In genomic region chr12:113087193-113087592, GRCh38 we compare ENCODE assay signal across 15 cellular contexts. TPM values are rescaled to one million over a fixed set of nuclear protein-coding genes. Genes with fewer than 3 reads are reported as not detected.
A peak's percentile ranks its signal among the peaks of the same experiment; 100 is the strongest.
DNase-seq lines count a peak whose midpoint lies in the region; ATAC-seq, FAIRE-seq and TF ChIP-seq lines count a peak whose summit lies in the region.
"Had no signal": no experiment of that assay in that cellular context is flagged by ENCODE, and none has a peak within 500 bp of the region (broad histone marks: within the 10 kb centered on the region; RNA-seq: fewer than 3 reads in every experiment).

No MANE protein-coding gene starts in this region.

- no peak for TF ChIP-seq EP300 in K562 (IDR thresholded peaks at IDR 0.05; ENCODE audit: low read length)

- intact Hi-C loops in PC-3 (cut with micrococcal nuclease) (no loop called here), K562 (cut with micrococcal nuclease) (no loop called here)

- H4K20me1 ChIP-seq in PC-3 (ENCODE audit: low read length) (no peaks in the 10 kb centered on the region), K562 (replicated peaks; ENCODE audit: control insufficient read depth, insufficient read depth, low read length) (peaks cover 4% of the 10 kb centered on the region; the same call in 1 of the 2 replicates)

- H3K9me1 ChIP-seq in K562 (ENCODE audit: control insufficient read depth, insufficient read depth, low read length): no peaks in the 10 kb centered on the region

- TF ChIP-seq RAD21 in K562 (CRISPR knock-in tag; conservative IDR thresholded peaks at IDR 0.05 in 1 of 2, IDR thresholded peaks at IDR 0.05 in 1 of 2): no peak

- no peaks in the 10 kb centered on the region for H3K27me3 Mint-ChIP-seq in activated naive CD4-positive, alpha-beta T cell treated with anti-CD3 and anti-CD28 coated beads, Interleukin-2, amount 50 U/mL, for 24 hours
- no peaks in the 10 kb centered on the region for H3K27me3 Mint-ChIP-seq in stimulated activated naive B cell treated with anti-CD40 and anti-IgM and Interleukin-4, amounts not matched to agents 10 μg/mL and 1 μg/mL and 100 μg/mL, for 72 hours
- peaks cover 22% of the 10 kb centered on the region for H3K27me3 Mint-ChIP-seq in endodermal cell (ENCODE audit: insufficient read depth)

- CTCF ChIA-PET in PC-3 (lab: Charles Lee) (no interaction called here), K562 (lab: Yijun Ruan, JAX; ENCODE audit: low intra/inter-chr PET ratio) (no interaction called here)

- H3K4me1 ChIP-seq in PC-3 (ENCODE audit: insufficient read depth, low read length): peaks cover 4% of the 10 kb centered on the region; the same call in 1 of the 2 replicates
- H3K4me1 ChIP-seq in K562 (replicated peaks in 1 of 2; ENCODE audit: control insufficient read depth in 2 of 2, insufficient read depth in 2 of 2, low read length in 2 of 2): peaks cover 0 to 16% of the 10 kb centered on the region in 2 experiments; a peak in 3 of 5 replicates
- no peaks in the 10 kb centered on the region for H3K4me1 ChIP-seq in endodermal cell (ENCODE audit: control insufficient read depth, insufficient read depth, low read length)
- H3K4me1 ChIP-seq: parathyroid adenoma had no signal

- H3F3A ChIP-seq in PC-3 (ENCODE audit: low read length, unreplicated experiment): no peaks in the 10 kb centered on the region

- H3K36me3 Mint-ChIP-seq in activated naive CD4-positive, alpha-beta T cell treated with anti-CD3 and anti-CD28 coated beads, Interleukin-2, amount 50 U/mL, for 24 hours: peaks cover 6% of the 10 kb centered on the region
- H3K36me3 Mint-ChIP-seq in stimulated activated naive B cell treated with anti-CD40 and anti-IgM and Interleukin-4, amounts not matched to agents 10 μg/mL and 1 μg/mL and 100 μg/mL, for 72 hours: peaks cover 86 to 94% of the 10 kb centered on the region in 2 donors
- no peaks in the 10 kb centered on the region for H3K36me3 Mint-ChIP-seq in endodermal cell (ENCODE audit: low read depth)
- H3K36me3 Mint-ChIP-seq: mesothelial cell of epicardium had no signal

- no peak overlapping the region for H3K4me2 ChIP-seq in PC-3 (ENCODE audit: low read length)
- H3K4me2 ChIP-seq in K562 (ENCODE audit: insufficient read depth, low read length): no peak overlapping the region

- peaks cover 95% of the 10 kb centered on the region for H3K4me1 Mint-ChIP-seq in activated naive CD4-positive, alpha-beta T cell treated with anti-CD3 and anti-CD28 coated beads, Interleukin-2, amount 50 U/mL, for 24 hours
- H3K4me1 Mint-ChIP-seq in stimulated activated naive B cell treated with anti-CD40 and anti-IgM and Interleukin-4, amounts not matched to agents 10 μg/mL and 1 μg/mL and 100 μg/mL, for 72 hours: peaks cover 85 to 100% of the 10 kb centered on the region in 2 donors
- H3K4me1 Mint-ChIP-seq in endodermal cell: peaks cover 6% of the 10 kb centered on the region

- TF ChIP-seq CTCF in PC-3 (conservative IDR thresholded peaks at IDR 0.05; ENCODE audit: low read depth, low read length): no peak
- no peak for TF ChIP-seq CTCF in K562 (IDR thresholded peaks at IDR 0.05 in 2 of 3, conservative IDR thresholded peaks at IDR 0.05 in 1 of 3; ENCODE audit: insufficient read depth in 2 of 3, low read depth in 1 of 3, low read length in 3 of 3)
- TF ChIP-seq CTCF in endodermal cell (conservative IDR thresholded peaks at IDR 0.05): no peak

- H3K9me3 Mint-ChIP-seq in activated naive CD4-positive, alpha-beta T cell treated with anti-CD3 and anti-CD28 coated beads, Interleukin-2, amount 50 U/mL, for 24 hours: no peaks in the 10 kb centered on the region
- H3K9me3 Mint-ChIP-seq in stimulated activated naive B cell treated with anti-CD40 and anti-IgM and Interleukin-4, amounts not matched to agents 10 μg/mL and 1 μg/mL and 100 μg/mL, for 72 hours: no peaks in the 10 kb centered on the region
- peaks cover 2% of the 10 kb centered on the region for H3K9me3 Mint-ChIP-seq in endodermal cell
- H3K9me3 Mint-ChIP-seq: mesothelial cell of epicardium had no signal

- H3K79me2 ChIP-seq in PC-3 (ENCODE audit: low read length): no peaks in the 10 kb centered on the region
- H3K79me2 ChIP-seq in K562 (ENCODE audit: control insufficient read depth, insufficient read depth, low read length): no peaks in the 10 kb centered on the region
- H3K79me2 ChIP-seq: parathyroid adenoma had no signal

- peak overlapping the region; percentile 62 for H3K4me3 Mint-ChIP-seq in activated naive CD4-positive, alpha-beta T cell treated with anti-CD3 and anti-CD28 coated beads, Interleukin-2, amount 50 U/mL, for 24 hours
- peak overlapping the region; percentile 70 to 75 for H3K4me3 Mint-ChIP-seq in stimulated activated naive B cell treated with anti-CD40 and anti-IgM and Interleukin-4, amounts not matched to agents 10 μg/mL and 1 μg/mL and 100 μg/mL, for 72 hours
- H3K4me3 Mint-ChIP-seq in endodermal cell: no peak overlapping the region
- H3K4me3 Mint-ChIP-seq: mesothelial cell of epicardium had no signal

- FAIRE-seq in K562 (lab: Jason Lieb, UNC): no peak
- FAIRE-seq: islet of Langerhans, RCC 7860 had no signal

- DNase-seq in activated naive CD4-positive, alpha-beta T cell treated with anti-CD3 and anti-CD28 coated beads, Interleukin-2, amount 50 U/mL, for 16 hours: no peak
- no peak for DNase-seq in PC-3
- no peak for DNase-seq in K562 (ENCODE audit: extremely low read depth in 1 of 4, low spot score in 3 of 4)
- DNase-seq in stimulated activated naive B cell treated with anti-CD40 and anti-IgM and Interleukin-4, amounts not matched to agents 10 μg/mL and 1 μg/mL and 100 μg/mL, for 72 hours: no peak
- DNase-seq in NCI-H2107 treated with DMSO at 0.1 percent for 48 hours (lab: John Stamatoyannopoulos, UW; ENCODE audit: unreplicated experiment): no peak
- DNase-seq in endodermal cell: no peak
- DNase-seq: GOT3, NCI-H1417 treated with DMSO at 0.1 percent for 48 hours had no signal

- H3K9ac ChIP-seq in PC-3 (ENCODE audit: low read length) (no peak overlapping the region), K562 (ENCODE audit: insufficient read depth in 1 of 2, low read depth in 2 of 2, low read length in 2 of 2) (peak overlapping the region in 1 of 2 experiments; percentile 2; a peak in 1 of 4 replicates), endodermal cell (ENCODE audit: extremely low read depth, low read length, poor library complexity, severe bottlenecking) (no peak overlapping the region)
- H3K9ac ChIP-seq: parathyroid adenoma had no signal

- peak overlapping the region; percentile 92 for H3K27ac Mint-ChIP-seq in activated naive CD4-positive, alpha-beta T cell treated with anti-CD3 and anti-CD28 coated beads, Interleukin-2, amount 50 U/mL, for 24 hours
- H3K27ac Mint-ChIP-seq in stimulated activated naive B cell treated with anti-CD40 and anti-IgM and Interleukin-4, amounts not matched to agents 10 μg/mL and 1 μg/mL and 100 μg/mL, for 72 hours: peak overlapping the region; percentile 93
- no peak overlapping the region for H3K27ac Mint-ChIP-seq in endodermal cell
- H3K27ac Mint-ChIP-seq: mesothelial cell of epicardium had no signal

- 0% methylated on average over 4 of the region's 5 CpGs for WGBS in K562 (ENCODE audit: insufficient coverage, low coverage, missing lambda C conversion rate)
- 82% methylated on average over 5 of the region's 5 CpGs; no CpG with 5 or more reads in 1 of the 2 experiments for WGBS in endodermal cell (ENCODE audit: insufficient coverage in 1 of 2, insufficient read length in 1 of 2), 2 experiments

- H3K4me3 ChIP-seq in PC-3 (ENCODE audit: low read length): no peak overlapping the region
- H3K4me3 ChIP-seq in K562: no peak overlapping the region
- H3K4me3 ChIP-seq in endodermal cell (ENCODE audit: low read length): no peak overlapping the region

- no peak overlapping the region for H3K27ac ChIP-seq in PC-3 (ENCODE audit: low read length)
- no peak overlapping the region for H3K27ac ChIP-seq in K562 (ENCODE audit: extremely low read depth, low read depth, low read length)
- no peak overlapping the region for H3K27ac ChIP-seq in endodermal cell (ENCODE audit: low read depth, low read length)
- H3K27ac ChIP-seq: parathyroid adenoma had no signal

- no peaks in the 10 kb centered on the region for H3K9me2 ChIP-seq in PC-3 (replicated peaks; ENCODE audit: low read length)

- H3K9me3 ChIP-seq in PC-3 (ENCODE audit: low read length) (no peaks in the 10 kb centered on the region), K562 (replicated peaks; ENCODE audit: control insufficient read depth, insufficient read depth, low read depth, low read length) (no peaks in the 10 kb centered on the region), endodermal cell (ENCODE audit: control insufficient read depth, low read length) (no peaks in the 10 kb centered on the region)

- H3K36me3 ChIP-seq in PC-3 (ENCODE audit: low read depth, low read length): no peaks in the 10 kb centered on the region
- no peaks in the 10 kb centered on the region for H3K36me3 ChIP-seq in K562 (ENCODE audit: control insufficient read depth, insufficient read depth, low read length)
- H3K36me3 ChIP-seq in endodermal cell (ENCODE audit: control insufficient read depth, insufficient read depth, low read length): no peaks in the 10 kb centered on the region

- BruUV-seq in PC-3 (replicated peaks; lab: Mats Ljungman, UMichigan) (no TSS peak), K562 (replicated peaks; lab: Mats Ljungman, UMichigan) (no TSS peak)

- H2AFZ ChIP-seq in PC-3 (ENCODE audit: low read length) (peak overlapping the region; percentile 46; the same call in 1 of the 2 replicates), K562 (ENCODE audit: low read depth, low read length) (no peak overlapping the region)
- H2AFZ ChIP-seq: parathyroid adenoma had no signal

- TF ChIP-seq POLR2A in K562 (conservative IDR thresholded peaks at IDR 0.05): no peak

- in situ Hi-C loops in K562 (cut with MboI): no loop called here

- no peak for ATAC-seq in PC-3
- ATAC-seq in K562: no peak
- ATAC-seq in stimulated activated naive B cell treated with anti-CD40 and anti-IgM and Interleukin-4, amounts not matched to agents 10 μg/mL and 1 μg/mL and 100 μg/mL, for 72 hours (replicated peaks): peak; percentile 24 to 42
- ATAC-seq in HG02884 (IDR thresholded peaks at IDR 0.05; ENCODE audit: unreplicated experiment): no peak

- H3K27me3 ChIP-seq in PC-3 (ENCODE audit: low read length): 0 out of 2 replicates have a peak, but pooled peaks cover 5% of the 10 kb centered on the region
- peaks cover 3 to 41% of the 10 kb centered on the region in 2 experiments for H3K27me3 ChIP-seq in K562 (ENCODE audit: control insufficient read depth in 2 of 2, insufficient read depth in 2 of 2, low read length in 2 of 2)
- H3K27me3 ChIP-seq in endodermal cell (ENCODE audit: control insufficient read depth, insufficient read depth, low read length, poor library complexity, severe bottlenecking): peaks cover 2% of the 10 kb centered on the region

- POLR2A ChIA-PET in PC-3 (lab: Charles Lee; ENCODE audit: unreplicated experiment) (no interaction called here), K562 (lab: Yijun Ruan, JAX) (no interaction called here)

RNA-seq across cellular contexts. Expression of gene DTX1, which starts 30.7 kb away (rescaled TPM):
- total RNA-seq in PC-3 (2014; rRNA removed) (not detected in 2 replicates), K562 (2014; rRNA removed) (not detected in 2 replicates), K562 (2014; rRNA removed; fragmentation: Illumina TruSeq; extraction: Trizol) (not detected in 2 replicates), K562 (2015; rRNA removed; fragmentation: Illumina TruSeq; extraction: Trizol) (not detected in 2 replicates), K562 (2021) (not detected in 2 replicates), endodermal cell (1 to 10 TPM; 3.3 to 4.9 TPM)
- total RNA-seq in K562 (2011; cell fraction: chromatin; rRNA removed; ENCODE audit: low replicate concordance): not detected in 2 replicates
- not detected in 2 replicates for total RNA-seq in K562 (2011; cell fraction: nucleolus; rRNA removed)
- total RNA-seq in K562 (2011; cell fraction: nucleoplasm; rRNA removed): not detected in 2 replicates
- polyA plus RNA-seq in K562 (2011; rRNA removed) (not detected in 2 replicates), K562 (2014; fragmentation: Illumina TruSeq; extraction: Trizol) (not detected in 2 replicates), K562 (2014; fragmentation: Nextera tagmentation; extraction: Ambion mirVana) (not detected), K562 (2014; rRNA removed) (not detected in 2 replicates)
- not detected in 2 replicates for polyA plus RNA-seq in K562 (2011; cell fraction: cytosol; rRNA removed)
- polyA plus RNA-seq in K562 (2011; cell fraction: nucleus; rRNA removed): not detected in 2 replicates
- not detected in 2 replicates for polyA plus RNA-seq in K562 (2012)
- not detected in 2 replicates for polyA minus RNA-seq in K562 (2011; rRNA and poly(A)+ RNA removed)
- not detected in 2 replicates for polyA minus RNA-seq in K562 (2011; cell fraction: cytosol; rRNA and poly(A)+ RNA removed)
- not detected in 2 replicates for polyA minus RNA-seq in K562 (2011; cell fraction: nucleus; rRNA and poly(A)+ RNA removed)
- 12.4 TPM for polyA plus RNA-seq in endodermal cell (2013, experiment 1 of 2)
- 8.3 TPM for polyA plus RNA-seq in endodermal cell (2013, experiment 2 of 2)

RNA-seq across cellular contexts. Expression of gene RASAL1, which starts 48.4 kb away (rescaled TPM):
- total RNA-seq in PC-3 (2014; rRNA removed) (0.66 and 0.69 TPM in 2 replicates), K562 (2014; rRNA removed) (0.08 and 0.14 TPM in 2 replicates), K562 (2014; rRNA removed; fragmentation: Illumina TruSeq; extraction: Trizol) (not detected in 2 replicates), K562 (2015; rRNA removed; fragmentation: Illumina TruSeq; extraction: Trizol) (not detected in 2 replicates), K562 (2021) (0.16 TPM in 1 of 2 replicates, not detected in the other), endodermal cell (1 to 10 TPM in 1 of 2 donors, under 1 TPM in 1; 0.77 to 1.4 TPM)
- total RNA-seq in K562 (2011; cell fraction: chromatin; rRNA removed; ENCODE audit: low replicate concordance): 0.30 TPM in 1 of 2 replicates, not detected in the other
- 0.17 TPM in 1 of 2 replicates, not detected in the other for total RNA-seq in K562 (2011; cell fraction: nucleolus; rRNA removed)
- not detected in 2 replicates for total RNA-seq in K562 (2011; cell fraction: nucleoplasm; rRNA removed)
- polyA plus RNA-seq in K562 (2011; rRNA removed) (0.06 TPM in 1 of 2 replicates, not detected in the other), K562 (2014; fragmentation: Illumina TruSeq; extraction: Trizol) (not detected in 2 replicates), K562 (2014; fragmentation: Nextera tagmentation; extraction: Ambion mirVana) (not detected), K562 (2014; rRNA removed) (not detected in 2 replicates)
- polyA plus RNA-seq in K562 (2011; cell fraction: cytosol; rRNA removed): 0.03 TPM in 1 of 2 replicates, not detected in the other
- 0.07 and 0.18 TPM in 2 replicates for polyA plus RNA-seq in K562 (2011; cell fraction: nucleus; rRNA removed)
- polyA plus RNA-seq in K562 (2012): 0.04 TPM in 1 of 2 replicates, not detected in the other
- polyA minus RNA-seq in K562 (2011; rRNA and poly(A)+ RNA removed): not detected in 2 replicates
- polyA minus RNA-seq in K562 (2011; cell fraction: cytosol; rRNA and poly(A)+ RNA removed): not detected in 2 replicates
- not detected in 2 replicates for polyA minus RNA-seq in K562 (2011; cell fraction: nucleus; rRNA and poly(A)+ RNA removed)
- 0.50 TPM for polyA plus RNA-seq in endodermal cell (2013, experiment 1 of 2)
- 0.25 TPM for polyA plus RNA-seq in endodermal cell (2013, experiment 2 of 2)
- total RNA-seq: T-helper 1 cell treated with Interleukin-12 subunit alpha and Interleukin-12 subunit beta and Interleukin-4 antibody, amounts not matched to agents 30 ng/mL and 1 ng/mL, for 36 hours had no signal

Comparison
In these comparisons a context has a peak if more than half of its experiments do, and no peak if none do; other contexts are left out.
1. ATAC-seq: peak in stimulated activated naive B cell treated with anti-CD40 and anti-IgM and Interleukin-4, amounts not matched to agents 10 μg/mL and 1 μg/mL and 100 μg/mL, for 72 hours (2 of 2); none in PC-3 (single experiment), K562 (single experiment) and HG02884 (single experiment).